15 cellular contexts compared by ENCODE assay signal in the genomic region with DNA sequence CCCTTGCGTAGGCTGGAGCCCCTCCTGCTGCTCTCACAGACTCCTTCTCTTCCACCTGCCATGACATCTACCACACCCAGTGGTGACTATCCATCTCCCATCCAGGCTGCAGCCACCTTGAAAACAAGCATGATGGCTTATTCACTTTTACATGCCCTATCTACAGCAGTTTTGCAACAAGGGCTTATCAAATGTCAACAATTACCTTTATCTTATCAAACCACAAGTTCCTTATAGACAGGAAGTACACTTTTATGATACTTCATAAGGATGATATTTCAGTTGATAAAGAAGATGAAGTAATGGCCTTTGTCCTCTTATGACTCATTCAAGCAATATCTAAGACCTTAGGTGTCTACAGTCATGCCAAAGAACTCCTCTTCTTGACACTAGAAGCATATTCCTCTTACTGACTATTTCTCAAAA.
DNase-seq lines count a peak whose midpoint lies in the region; ATAC-seq and TF ChIP-seq lines count a peak whose summit lies in the region.
"Had no signal": no experiment of that assay in that cellular context is flagged by ENCODE, and none has a peak within 500 bp of the region (broad histone marks: within the 10 kb centered on the region; RNA-seq: fewer than 3 reads in every experiment).

No MANE protein-coding gene starts in this region.

- no peak for TF ChIP-seq POLR2A in breast epithelium (IDR thresholded peaks at IDR 0.05)

- H3K36me3 ChIP-seq in breast epithelium, result no peaks in the 10 kb centered on the region
- H3K36me3 ChIP-seq: heart right ventricle, thyroid gland had no signal

- no TSS peak for BruUV-seq in MCF 10A (replicated peaks; lab: Mats Ljungman, UMichigan)

- no peaks in the 10 kb centered on the region for H3K27me3 Mint-ChIP-seq in MCF 10A (ENCODE audit: insufficient read depth, unreplicated experiment)

- CTCF ChIA-PET in MCF 10A (lab: Yijun Ruan, JAX), result interaction anchor here (0.8 to 1.0 kb wide), 3 partner anchors 17 to 143 kb away, joined by 3 read pairs; no protein-coding TSS in a partner anchor

- H3K27ac Mint-ChIP-seq in MCF 10A (ENCODE audit: low read depth, unreplicated experiment), result no peak overlapping the region
- H3K27ac Mint-ChIP-seq: activated naive CD8-positive, alpha-beta T cell treated with anti-CD3 and anti-CD28 coated beads for 36 hours had no signal

- H3K9me3 ChIP-seq in breast epithelium, result no peaks in the 10 kb centered on the region
- H3K9me3 ChIP-seq: thyroid gland had no signal

- no peak overlapping the region for H3K4me3 Mint-ChIP-seq in MCF 10A (ENCODE audit: unreplicated experiment)
- H3K4me3 Mint-ChIP-seq: activated naive CD8-positive, alpha-beta T cell treated with anti-CD3 and anti-CD28 coated beads for 36 hours had no signal

- H3K27ac ChIP-seq in breast epithelium, result no peak overlapping the region
- H3K27ac ChIP-seq: thyroid gland had no signal

- TF ChIP-seq CTCF in MCF 10A (IDR thresholded peaks at IDR 0.05; ENCODE audit: unreplicated experiment) (no peak), breast epithelium (IDR thresholded peaks at IDR 0.05) (no peak), fibroblast of the aortic adventitia (IDR thresholded peaks at IDR 0.05; ENCODE audit: insufficient read depth, low read length) (no peak)

- H3K9me3 Mint-ChIP-seq in MCF 10A (ENCODE audit: unreplicated experiment), result peaks cover 8% of the 10 kb centered on the region

- intact Hi-C loops in MCF 10A (cut with micrococcal nuclease), result no loop called here
- intact Hi-C loops in breast epithelium (cut with DNase I; ENCODE audit: low total_unique reads), result no loop called here

- ATAC-seq in SK-N-SH treated with all-trans-retinoic acid at 6 μM for 48 hours, result no peak
- no peak for ATAC-seq in HG03196 (IDR thresholded peaks at IDR 0.05; ENCODE audit: unreplicated experiment)
- ATAC-seq: activated CD4-positive, CD25-positive, alpha-beta regulatory T cell treated with anti-CD3 and anti-CD28 coated beads, Interleukin-2, amount 50 U/mL, for 24 hours; heart right ventricle; left lobe of liver had no signal

- POLR2A ChIA-PET in MCF 10A (lab: Yijun Ruan, JAX), result interaction anchor here (0.7 to 4.9 kb wide), 3 partner anchors 90 to 137 kb away, joined by 3 to 64 read pairs (median 13); a partner anchor contains a TSS

- peaks cover 29% of the 10 kb centered on the region for H3K4me1 Mint-ChIP-seq in MCF 10A (ENCODE audit: insufficient read depth, unreplicated experiment)

- peak; percentile 14 for DNase-seq in MCF 10A (ENCODE audit: unreplicated experiment)
- DNase-seq in breast epithelium (ENCODE audit: low spot score in 2 of 2), result no peak
- DNase-seq in fibroblast of the aortic adventitia (ENCODE audit: low read depth), result peak; percentile 46
- DNase-seq in iPS-NIHi11 (ENCODE audit: low spot score), result no peak
- DNase-seq in NCI-H2081 treated with DMSO at 0.1 percent for 48 hours (lab: John Stamatoyannopoulos, UW), result no peak
- no peak for DNase-seq in superior temporal gyrus (ENCODE audit: extremely low spot score)
- DNase-seq: activated naive CD8-positive, alpha-beta T cell treated with anti-CD3 and anti-CD28 coated beads for 36 hours; activated T-cell treated with anti-CD3 and anti-CD28 coated beads for 4 hours; heart right ventricle; NCI-H1436 treated with DMSO at 0.1 percent for 48 hours; thyroid gland had no signal

- no peaks in the 10 kb centered on the region for H3K27me3 ChIP-seq in breast epithelium
- H3K27me3 ChIP-seq: heart right ventricle, thyroid gland had no signal

- H3K4me3 ChIP-seq in breast epithelium (no peak overlapping the region), fibroblast of the aortic adventitia (ENCODE audit: low read depth, low read length) (no peak overlapping the region)
- H3K4me3 ChIP-seq: heart right ventricle, thyroid gland had no signal

- no peaks in the 10 kb centered on the region for H3K4me1 ChIP-seq in breast epithelium

- H3K36me3 Mint-ChIP-seq in MCF 10A (ENCODE audit: insufficient read depth, unreplicated experiment), result no peaks in the 10 kb centered on the region
- H3K36me3 Mint-ChIP-seq: activated naive CD8-positive, alpha-beta T cell treated with anti-CD3 and anti-CD28 coated beads for 36 hours had no signal

TF ChIP-seq in SK-N-SH treated with all-trans-retinoic acid at 6 μM for 48 hours, 23 proteins besides CTCF, POLR2A, EP300 and RAD21:
- TF ChIP-seq ZNF70 (CRISPR knock-in tag; IDR thresholded peaks at IDR 0.05), result no peak
- TF ChIP-seq, protein P1, sequence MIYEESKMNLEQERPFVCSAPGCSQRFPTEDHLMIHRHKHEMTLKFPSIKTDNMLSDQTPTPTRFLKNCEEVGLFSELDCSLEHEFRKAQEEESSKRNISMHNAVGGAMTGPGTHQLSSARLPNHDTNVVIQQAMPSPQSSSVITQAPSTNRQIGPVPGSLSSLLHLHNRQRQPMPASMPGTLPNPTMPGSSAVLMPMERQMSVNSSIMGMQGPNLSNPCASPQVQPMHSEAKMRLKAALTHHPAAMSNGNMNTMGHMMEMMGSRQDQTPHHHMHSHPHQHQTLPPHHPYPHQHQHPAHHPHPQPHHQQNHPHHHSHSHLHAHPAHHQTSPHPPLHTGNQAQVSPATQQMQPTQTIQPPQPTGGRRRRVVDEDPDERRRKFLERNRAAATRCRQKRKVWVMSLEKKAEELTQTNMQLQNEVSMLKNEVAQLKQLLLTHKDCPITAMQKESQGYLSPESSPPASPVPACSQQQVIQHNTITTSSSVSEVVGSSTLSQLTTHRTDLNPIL (CRISPR knock-in tag; IDR thresholded peaks at IDR 0.05; ENCODE audit: low read depth), result no peak
- TF ChIP-seq ISL1 (CRISPR knock-in tag; IDR thresholded peaks at IDR 0.05), result 0 out of 2 replicates have a peak, but pooled peaks have one; percentile 22

Comparison
In these comparisons a context has a peak if more than half of its experiments do, and no peak if none do; other contexts are left out.
1. DNase-seq: peak in MCF 10A (single experiment) and fibroblast of the aortic adventitia (single experiment); none in breast epithelium (0 of 2), iPS-NIHi11 (single experiment), NCI-H2081 treated with DMSO at 0.1 percent for 48 hours (single experiment) and superior temporal gyrus (single experiment).